In the genomic region with DNA sequence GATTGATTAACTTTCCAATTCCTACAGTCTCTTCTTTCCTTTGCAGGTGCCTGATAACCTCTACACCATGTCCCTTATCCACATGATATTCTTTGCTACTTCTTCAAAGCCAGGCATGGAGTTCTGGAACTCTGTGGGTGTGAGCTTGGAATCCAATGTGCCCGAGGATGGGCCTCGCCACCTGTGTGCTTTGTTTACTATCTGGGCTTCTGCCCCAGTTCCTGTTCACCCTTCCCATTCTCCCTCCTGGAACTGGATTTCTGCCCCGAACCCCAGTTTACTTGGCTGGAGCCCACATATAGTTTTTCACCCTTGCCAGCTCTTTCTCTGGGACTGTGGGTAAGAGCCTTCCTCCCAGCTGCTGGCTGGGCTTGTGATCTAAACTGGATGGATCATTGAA, we compare ENCODE assay signal across 14 cellular contexts.
DNase-seq lines count a peak whose midpoint lies in the region; ATAC-seq and TF ChIP-seq lines count a peak whose summit lies in the region.
"Had no signal": no experiment of that assay in that cellular context is flagged by ENCODE, and none has a peak within 500 bp of the region (broad histone marks: within the 10 kb centered on the region; RNA-seq: fewer than 3 reads in every experiment).

No MANE protein-coding gene starts in this region.

- no peaks in the 10 kb centered on the region for H3K27me3 Mint-ChIP-seq in activated naive CD8-positive, alpha-beta T cell
- no peaks in the 10 kb centered on the region for H3K27me3 Mint-ChIP-seq in activated naive CD8-positive, alpha-beta T cell treated with anti-CD3 and anti-CD28 coated beads, Interleukin-2, amount 50 U/mL, for 24 hours
- H3K27me3 Mint-ChIP-seq in T-helper 17 cell (no peaks in the 10 kb centered on the region), neural crest cell (ENCODE audit: low read depth) (peaks cover 30% of the 10 kb centered on the region)
- H3K27me3 Mint-ChIP-seq in stimulated activated naive B cell treated with anti-CD40 and anti-IgM and Interleukin-4, amounts not matched to agents 10 μg/mL and 1 μg/mL and 100 μg/mL, for 72 hours: no peaks in the 10 kb centered on the region
- H3K27me3 Mint-ChIP-seq: CD4-positive, alpha-beta T cell had no signal

- peaks cover 39% of the 10 kb centered on the region for H3K4me1 Mint-ChIP-seq in activated naive CD8-positive, alpha-beta T cell (ENCODE audit: low read depth)
- H3K4me1 Mint-ChIP-seq in activated naive CD8-positive, alpha-beta T cell treated with anti-CD3 and anti-CD28 coated beads, Interleukin-2, amount 50 U/mL, for 24 hours: peaks cover 24% of the 10 kb centered on the region
- H3K4me1 Mint-ChIP-seq in T-helper 17 cell (peaks cover 32% of the 10 kb centered on the region), neural crest cell (peaks cover 11% of the 10 kb centered on the region)
- H3K4me1 Mint-ChIP-seq in stimulated activated naive B cell treated with anti-CD40 and anti-IgM and Interleukin-4, amounts not matched to agents 10 μg/mL and 1 μg/mL and 100 μg/mL, for 72 hours: peaks cover 5 to 18% of the 10 kb centered on the region in 2 donors

- TF ChIP-seq CTCF in neural crest cell (conservative IDR thresholded peaks at IDR 0.05): no peak

- no peak for DNase-seq in activated naive CD8-positive, alpha-beta T cell treated with anti-CD3 and anti-CD28 coated beads, Interleukin-2, amount 50 U/mL, for 24 hours
- DNase-seq in T-helper 17 cell: no peak
- DNase-seq in neural crest cell (ENCODE audit: low read depth, low spot score): no peak
- DNase-seq in stimulated activated naive B cell treated with anti-CD40 and anti-IgM and Interleukin-4, amounts not matched to agents 10 μg/mL and 1 μg/mL and 100 μg/mL, for 72 hours: no peak
- DNase-seq: AML-193; Caco-2; CD4-positive, alpha-beta T cell; GDM1; H9 had no signal

- ATAC-seq in activated naive CD8-positive, alpha-beta T cell treated with anti-CD3 and anti-CD28 coated beads, Interleukin-2, amount 50 U/mL, for 24 hours: no peak
- ATAC-seq in T-helper 17 cell (no peak), GM18498 (IDR thresholded peaks at IDR 0.05; ENCODE audit: unreplicated experiment) (no peak), HG02981 (IDR thresholded peaks at IDR 0.05; ENCODE audit: unreplicated experiment) (no peak), HG03520 (IDR thresholded peaks at IDR 0.05; ENCODE audit: unreplicated experiment) (no peak)
- no peak for ATAC-seq in stimulated activated naive B cell treated with anti-CD40 and anti-IgM and Interleukin-4, amounts not matched to agents 10 μg/mL and 1 μg/mL and 100 μg/mL, for 72 hours (replicated peaks)
- ATAC-seq: A549 had no signal

- H3K9me3 Mint-ChIP-seq in activated naive CD8-positive, alpha-beta T cell (ENCODE audit: low read depth): no peaks in the 10 kb centered on the region
- no peaks in the 10 kb centered on the region for H3K9me3 Mint-ChIP-seq in activated naive CD8-positive, alpha-beta T cell treated with anti-CD3 and anti-CD28 coated beads, Interleukin-2, amount 50 U/mL, for 24 hours
- no peaks in the 10 kb centered on the region for H3K9me3 Mint-ChIP-seq in neural crest cell
- H3K9me3 Mint-ChIP-seq in stimulated activated naive B cell treated with anti-CD40 and anti-IgM and Interleukin-4, amounts not matched to agents 10 μg/mL and 1 μg/mL and 100 μg/mL, for 72 hours: no peaks in the 10 kb centered on the region
- H3K9me3 Mint-ChIP-seq: CD4-positive, alpha-beta T cell; H9 had no signal

- peak overlapping the region; percentile 25 for H3K27ac Mint-ChIP-seq in activated naive CD8-positive, alpha-beta T cell
- no peak overlapping the region for H3K27ac Mint-ChIP-seq in activated naive CD8-positive, alpha-beta T cell treated with anti-CD3 and anti-CD28 coated beads, Interleukin-2, amount 50 U/mL, for 24 hours
- peak overlapping the region; percentile 54 for H3K27ac Mint-ChIP-seq in T-helper 17 cell
- no peak overlapping the region for H3K27ac Mint-ChIP-seq in neural crest cell (ENCODE audit: unreplicated experiment)
- peak overlapping the region; percentile 60 for H3K27ac Mint-ChIP-seq in stimulated activated naive B cell treated with anti-CD40 and anti-IgM and Interleukin-4, amounts not matched to agents 10 μg/mL and 1 μg/mL and 100 μg/mL, for 72 hours
- H3K27ac Mint-ChIP-seq: CD4-positive, alpha-beta T cell; H9 had no signal

- no peaks in the 10 kb centered on the region for H3K36me3 Mint-ChIP-seq in activated naive CD8-positive, alpha-beta T cell
- H3K36me3 Mint-ChIP-seq in activated naive CD8-positive, alpha-beta T cell treated with anti-CD3 and anti-CD28 coated beads, Interleukin-2, amount 50 U/mL, for 24 hours (ENCODE audit: low read depth): no peaks in the 10 kb centered on the region
- H3K36me3 Mint-ChIP-seq in T-helper 17 cell (ENCODE audit: low read depth) (no peaks in the 10 kb centered on the region), neural crest cell (ENCODE audit: low read depth) (no peaks in the 10 kb centered on the region)
- H3K36me3 Mint-ChIP-seq in stimulated activated naive B cell treated with anti-CD40 and anti-IgM and Interleukin-4, amounts not matched to agents 10 μg/mL and 1 μg/mL and 100 μg/mL, for 72 hours: no peaks in the 10 kb centered on the region

- no peaks in the 10 kb centered on the region for H3K9me3 ChIP-seq in T-helper 17 cell (ENCODE audit: control insufficient read depth, low read length, poor library complexity, severe bottlenecking)
- H3K9me3 ChIP-seq: A549, Caco-2 had no signal

- no peak overlapping the region for H3K4me3 Mint-ChIP-seq in activated naive CD8-positive, alpha-beta T cell
- no peak overlapping the region for H3K4me3 Mint-ChIP-seq in activated naive CD8-positive, alpha-beta T cell treated with anti-CD3 and anti-CD28 coated beads, Interleukin-2, amount 50 U/mL, for 24 hours
- no peak overlapping the region for H3K4me3 Mint-ChIP-seq in T-helper 17 cell
- peak overlapping the region; percentile 47 for H3K4me3 Mint-ChIP-seq in neural crest cell
- H3K4me3 Mint-ChIP-seq in stimulated activated naive B cell treated with anti-CD40 and anti-IgM and Interleukin-4, amounts not matched to agents 10 μg/mL and 1 μg/mL and 100 μg/mL, for 72 hours: no peak overlapping the region
- H3K4me3 Mint-ChIP-seq: CD4-positive, alpha-beta T cell; H9 had no signal

Comparison
In these comparisons a context has a peak if more than half of its experiments do, and no peak if none do; other contexts are left out.
1. H3K27ac Mint-ChIP-seq: peak in activated naive CD8-positive, alpha-beta T cell (single experiment), T-helper 17 cell (single experiment) and stimulated activated naive B cell treated with anti-CD40 and anti-IgM and Interleukin-4, amounts not matched to agents 10 μg/mL and 1 μg/mL and 100 μg/mL, for 72 hours (single experiment); none in activated naive CD8-positive, alpha-beta T cell treated with anti-CD3 and anti-CD28 coated beads, Interleukin-2, amount 50 U/mL, for 24 hours (single experiment) and neural crest cell (single experiment).